14 cellular contexts compared by ENCODE assay signal in the genomic region with DNA sequence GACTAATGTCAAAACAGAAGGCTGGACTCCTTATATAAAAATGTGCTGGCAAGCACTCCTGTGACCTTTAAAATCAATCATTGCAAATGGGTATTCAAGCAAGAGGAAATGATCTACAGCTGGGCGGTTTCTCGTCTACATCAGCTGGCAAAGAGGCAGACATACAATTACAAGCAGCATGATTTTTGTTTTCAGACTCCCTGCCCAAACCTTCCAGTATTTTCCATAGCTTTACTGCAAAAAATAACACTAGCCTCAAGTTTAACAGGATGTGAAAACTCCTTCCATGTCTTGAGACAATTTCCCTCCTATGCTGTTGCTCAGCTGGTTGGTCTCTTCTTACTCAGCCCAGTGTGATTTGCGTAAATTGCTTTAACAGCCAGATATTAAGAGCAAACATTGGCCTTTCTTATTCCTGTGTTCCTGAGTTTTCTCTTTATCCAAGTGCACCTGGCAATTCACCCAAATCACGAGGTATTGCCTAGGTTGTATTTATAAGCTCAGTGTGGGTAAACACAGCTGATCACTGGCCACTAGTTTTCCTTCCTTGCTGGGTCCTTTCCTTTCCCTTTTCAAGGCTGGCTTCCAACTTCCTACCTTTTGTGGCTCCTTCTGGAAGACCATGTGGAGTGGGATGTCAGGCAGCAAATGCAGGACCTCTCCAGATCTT.
A peak's percentile ranks its signal among the peaks of the same experiment; 100 is the strongest.
DNase-seq lines count a peak whose midpoint lies in the region; ATAC-seq and TF ChIP-seq lines count a peak whose summit lies in the region.
"Had no signal": no experiment of that assay in that cellular context is flagged by ENCODE, and none has a peak within 500 bp of the region (broad histone marks: within the 10 kb centered on the region; RNA-seq: fewer than 3 reads in every experiment).

No MANE protein-coding gene starts in this region.

- H3K27ac Mint-ChIP-seq in chondrocyte (ENCODE audit: unreplicated experiment): peak overlapping the region; percentile 27
- H3K27ac Mint-ChIP-seq in progenitor cell of endocrine pancreas: peak overlapping the region; percentile 16
- H3K27ac Mint-ChIP-seq: activated naive CD4-positive, alpha-beta T cell treated with anti-CD3 and anti-CD28 coated beads, Interleukin-2, amount 10 ng/mL, durations not matched to agents 7 days and 5 days had no signal

- WGBS in upper lobe of left lung, 2 donors: 43 to 50% methylated on average over 4 of the region's 4 CpGs

- H3K4me1 Mint-ChIP-seq in chondrocyte (ENCODE audit: low read depth): peaks cover 41% of the 10 kb centered on the region
- H3K4me1 Mint-ChIP-seq in progenitor cell of endocrine pancreas (ENCODE audit: low read depth): peaks cover 19% of the 10 kb centered on the region
- H3K4me1 Mint-ChIP-seq: activated naive CD4-positive, alpha-beta T cell treated with anti-CD3 and anti-CD28 coated beads, Interleukin-2, amount 10 ng/mL, durations not matched to agents 7 days and 5 days had no signal

- no peaks in the 10 kb centered on the region for H3K36me3 ChIP-seq in upper lobe of left lung

- no peaks in the 10 kb centered on the region for H3K4me1 ChIP-seq in upper lobe of left lung

- H3K9me3 Mint-ChIP-seq in chondrocyte (ENCODE audit: low read depth) (no peaks in the 10 kb centered on the region), progenitor cell of endocrine pancreas (ENCODE audit: low read depth) (no peaks in the 10 kb centered on the region)
- H3K9me3 Mint-ChIP-seq: activated naive CD4-positive, alpha-beta T cell treated with anti-CD3 and anti-CD28 coated beads, Interleukin-2, amount 10 ng/mL, durations not matched to agents 7 days and 5 days had no signal

- no peak for TF ChIP-seq EP300 in upper lobe of left lung (IDR thresholded peaks at IDR 0.05)

- no peak overlapping the region for H3K4me3 ChIP-seq in upper lobe of left lung
- H3K4me3 ChIP-seq: SK-N-MC had no signal

- DNase-seq in NCI-H146 (lab: John Stamatoyannopoulos, UW) (peak; percentile 96), chondrocyte (ENCODE audit: low spot score) (no peak), progenitor cell of endocrine pancreas (ENCODE audit: low spot score, unreplicated experiment) (no peak), upper lobe of left lung (no peak)
- DNase-seq: activated naive CD4-positive, alpha-beta T cell treated with anti-CD3 and anti-CD28 coated beads, Interleukin-2, amount 10 ng/mL, durations not matched to agents 7 days and 5 days; NCI-H1436 treated with DMSO at 0.1 percent for 48 hours; right cardiac atrium; stimulated activated naive CD4-positive, alpha-beta T cell had no signal

- TF ChIP-seq POLR2A in upper lobe of left lung (IDR thresholded peaks at IDR 0.05): no peak

- H3K27me3 Mint-ChIP-seq in chondrocyte (ENCODE audit: low read depth) (no peaks in the 10 kb centered on the region), progenitor cell of endocrine pancreas (peaks cover 6% of the 10 kb centered on the region)

- H3K4me3 Mint-ChIP-seq in chondrocyte (ENCODE audit: unreplicated experiment) (no peak overlapping the region), progenitor cell of endocrine pancreas (ENCODE audit: low read depth) (no peak overlapping the region)
- H3K4me3 Mint-ChIP-seq: activated naive CD4-positive, alpha-beta T cell treated with anti-CD3 and anti-CD28 coated beads, Interleukin-2, amount 10 ng/mL, durations not matched to agents 7 days and 5 days had no signal

- H3K9me3 ChIP-seq in upper lobe of left lung: no peaks in the 10 kb centered on the region

- no peaks in the 10 kb centered on the region for H3K27me3 ChIP-seq in upper lobe of left lung

- no peaks in the 10 kb centered on the region for H3K36me3 Mint-ChIP-seq in chondrocyte (ENCODE audit: low read depth)
- H3K36me3 Mint-ChIP-seq in progenitor cell of endocrine pancreas (ENCODE audit: insufficient read depth): no peaks in the 10 kb centered on the region
- H3K36me3 Mint-ChIP-seq: activated naive CD4-positive, alpha-beta T cell treated with anti-CD3 and anti-CD28 coated beads, Interleukin-2, amount 10 ng/mL, durations not matched to agents 7 days and 5 days had no signal

- peak; percentile 41 for ATAC-seq in GM18861 (IDR thresholded peaks at IDR 0.05; ENCODE audit: unreplicated experiment)
- ATAC-seq in HG03442 (IDR thresholded peaks at IDR 0.05; ENCODE audit: unreplicated experiment): no peak
- ATAC-seq in HG02588 (IDR thresholded peaks at IDR 0.05; ENCODE audit: unreplicated experiment): no peak
- ATAC-seq in HG03521 (IDR thresholded peaks at IDR 0.05; ENCODE audit: unreplicated experiment): no peak
- no peak for ATAC-seq in upper lobe of left lung (ENCODE audit: low FRiP score in 2 of 2)

- H3K27ac ChIP-seq in upper lobe of left lung: no peak overlapping the region
- H3K27ac ChIP-seq: C4-2B, SK-N-MC had no signal

- TF ChIP-seq CTCF in chondrocyte (IDR thresholded peaks at IDR 0.05): no peak
- no peak for TF ChIP-seq CTCF in progenitor cell of endocrine pancreas (IDR thresholded peaks at IDR 0.05; ENCODE audit: unreplicated experiment)
- no peak for TF ChIP-seq CTCF in upper lobe of left lung (IDR thresholded peaks at IDR 0.05)
